16 cellular contexts compared by ENCODE assay signal in the genomic region with DNA sequence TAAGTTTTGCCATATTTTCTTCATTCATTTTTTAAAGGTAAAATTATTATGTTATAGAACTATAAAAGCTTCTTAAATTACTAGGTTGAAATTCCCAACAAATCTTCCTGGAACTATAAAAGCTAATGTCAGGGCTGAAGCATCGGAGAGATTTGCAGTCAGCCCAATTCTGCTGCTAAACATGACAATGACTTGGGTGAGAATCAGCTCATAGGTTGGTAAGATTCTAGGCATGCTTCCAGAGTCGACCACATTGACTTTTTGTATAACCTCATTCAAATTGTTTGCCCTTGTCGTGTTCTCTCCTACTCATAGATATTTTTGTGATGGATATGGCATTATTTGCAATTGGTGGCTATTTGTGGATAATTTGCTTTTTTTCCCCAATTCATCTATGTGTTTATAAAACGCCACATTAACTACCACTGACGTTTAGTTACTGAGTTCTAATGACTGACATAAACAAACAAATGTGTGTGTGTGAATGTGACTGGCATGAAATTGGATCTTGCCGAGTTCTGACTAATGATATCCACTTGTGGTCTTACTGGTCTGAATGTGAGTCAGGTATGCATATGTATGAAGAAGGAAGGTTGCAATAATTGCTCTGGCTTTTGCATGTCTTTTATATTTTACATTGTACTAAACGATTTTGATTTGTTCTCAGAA.
DNase-seq lines count a peak whose midpoint lies in the region; ATAC-seq and TF ChIP-seq lines count a peak whose summit lies in the region.
"Had no signal": no experiment of that assay in that cellular context is flagged by ENCODE, and none has a peak within 500 bp of the region (broad histone marks: within the 10 kb centered on the region; RNA-seq: fewer than 3 reads in every experiment).

No MANE protein-coding gene starts in this region.

- 39 to 46% methylated on average over 7 of the region's 7 CpGs for WGBS in body of pancreas, 2 donors
- WGBS in right lobe of liver (ENCODE audit: insufficient coverage, low coverage, low lambda C conversion rate, missing lambda C conversion rate), result 69% methylated on average over 7 of the region's 7 CpGs

- TF ChIP-seq POLR2A in body of pancreas (IDR thresholded peaks at IDR 0.05), result no peak
- TF ChIP-seq POLR2A in right lobe of liver (IDR thresholded peaks at IDR 0.05), result no peak

- TF ChIP-seq CTCF in brain microvascular endothelial cell (IDR thresholded peaks at IDR 0.05; ENCODE audit: low read depth, low read length, missing control alignments) (no peak), body of pancreas (IDR thresholded peaks at IDR 0.05) (no peak), right lobe of liver (IDR thresholded peaks at IDR 0.05) (no peak)

- no peaks in the 10 kb centered on the region for H3K36me3 ChIP-seq in brain microvascular endothelial cell (replicated peaks)
- H3K36me3 ChIP-seq in body of pancreas (replicated peaks in 1 of 2; ENCODE audit: insufficient read depth in 1 of 2, low read depth in 2 of 2), result no peaks in the 10 kb centered on the region
- H3K36me3 ChIP-seq in right lobe of liver, result no peaks in the 10 kb centered on the region

- in situ Hi-C loops in brain microvascular endothelial cell (cut with HindIII; ENCODE audit: low pct_ligation_motif_present, low sequenced_read_pairs), result no loop called here

- H3K27me3 ChIP-seq in brain microvascular endothelial cell (replicated peaks), result no peaks in the 10 kb centered on the region
- no peaks in the 10 kb centered on the region for H3K27me3 ChIP-seq in body of pancreas
- no peaks in the 10 kb centered on the region for H3K27me3 ChIP-seq in right lobe of liver
- H3K27me3 ChIP-seq: testis had no signal

- H3K9me3 ChIP-seq in body of pancreas, result no peaks in the 10 kb centered on the region
- no peaks in the 10 kb centered on the region for H3K9me3 ChIP-seq in right lobe of liver
- H3K9me3 ChIP-seq: testis had no signal

- DNase-seq in DMS 273 (lab: John Stamatoyannopoulos, UW; ENCODE audit: unreplicated experiment), result peak; percentile 22
- DNase-seq in DMS 273 treated with DMSO at 0.1 percent for 48 hours (lab: John Stamatoyannopoulos, UW), result no peak
- DNase-seq in NCI-H2081 treated with DMSO at 0.1 percent for 48 hours (lab: John Stamatoyannopoulos, UW), result peak; percentile 15
- peak; percentile 57 for DNase-seq in brain microvascular endothelial cell
- peak; percentile 91 for DNase-seq in renal cortical epithelial cell (ENCODE audit: low read depth)
- no peak for DNase-seq in body of pancreas
- no peak for DNase-seq in right lobe of liver
- DNase-seq: activated CD8-positive, alpha-beta T cell treated with anti-CD3 and anti-CD28 coated beads, Interleukin-2, amount 10 ng/mL, durations not matched to agents 7 days and 5 days; activated naive CD4-positive, alpha-beta T cell treated with Interleukin-2 at 50 U/mL for 16 hours; DMS79; kidney; naive thymus-derived CD4-positive, alpha-beta T cell; testis had no signal

- intact Hi-C loops in body of pancreas (cut with DNase I) (no loop called here), right lobe of liver (cut with DNase I) (no loop called here)

- H3K4me1 ChIP-seq in body of pancreas (peaks cover 14% of the 10 kb centered on the region), right lobe of liver (peaks cover 0 to 7% (median 0%) of the 10 kb centered on the region in 4 donors)
- H3K4me1 ChIP-seq: testis had no signal

- H3K4me3 ChIP-seq in brain microvascular endothelial cell (ENCODE audit: low read depth, low read length) (no peak overlapping the region), body of pancreas (no peak overlapping the region), right lobe of liver (no peak overlapping the region)
- H3K4me3 ChIP-seq: smooth muscle cell, testis had no signal

- H3K27ac ChIP-seq in brain microvascular endothelial cell (no peak overlapping the region), body of pancreas (no peak overlapping the region), right lobe of liver (no peak overlapping the region)
- H3K27ac ChIP-seq: 22Rv1, testis had no signal

- ATAC-seq in body of pancreas (no peak), GM19324 (IDR thresholded peaks at IDR 0.05; ENCODE audit: low FRiP score, unreplicated experiment) (no peak), right lobe of liver (no peak)
- ATAC-seq: activated CD8-positive, alpha-beta T cell treated with anti-CD3 and anti-CD28 coated beads, Interleukin-2, amount 10 ng/mL, durations not matched to agents 7 days and 5 days; naive thymus-derived CD4-positive, alpha-beta T cell had no signal

Comparison
In these comparisons a context has a peak if more than half of its experiments do, and no peak if none do; other contexts are left out.
1. DNase-seq: peak in DMS 273 (single experiment), NCI-H2081 treated with DMSO at 0.1 percent for 48 hours (single experiment), brain microvascular endothelial cell (single experiment) and renal cortical epithelial cell (single experiment); none in DMS 273 treated with DMSO at 0.1 percent for 48 hours (single experiment), body of pancreas (0 of 4) and right lobe of liver (0 of 3).